ENCODE assay signal across 1 cellular context in genomic region chr14:73634333-73634833, GRCh38.
TF ChIP-seq lines count a peak whose summit lies in the region.

No MANE protein-coding gene starts in this region.

TF ChIP-seq in H1, 55 proteins besides CTCF, POLR2A, EP300 and RAD21 (continued from another document):
- TF ChIP-seq E2F6 (IDR thresholded peaks at IDR 0.05): peak; percentile 38; the same call in 1 of the 2 replicates
- TF ChIP-seq TAF7 (optimal IDR thresholded peaks at IDR 0.05; ENCODE audit: borderline replicate concordance, low read depth, low read length): no peak
- no peak for TF ChIP-seq HDAC6 (IDR thresholded peaks at IDR 0.05; ENCODE audit: low read depth, low read length)
- no peak for TF ChIP-seq SP2 (IDR thresholded peaks at IDR 0.05; ENCODE audit: low read length)
- TF ChIP-seq ATF3 (IDR thresholded peaks at IDR 0.05; ENCODE audit: insufficient read depth, low read depth, low read length): no peak
- TF ChIP-seq CBX5 (IDR thresholded peaks at IDR 0.05; ENCODE audit: low read depth, low read length): no peak
- TF ChIP-seq MAX (IDR thresholded peaks at IDR 0.05): peak; percentile 29; the same call in 1 of the 2 replicates
- peak; percentile 55; the same call in 1 of the 2 replicates for TF ChIP-seq POLR2AphosphoS5 (IDR thresholded peaks at IDR 0.05; ENCODE audit: low read depth, low read length)
- TF ChIP-seq CHD2 (IDR thresholded peaks at IDR 0.05; ENCODE audit: low read length): no peak
- no peak for TF ChIP-seq RXRA (IDR thresholded peaks at IDR 0.05; ENCODE audit: insufficient read depth, low read depth, low read length)
- TF ChIP-seq ATF2 (IDR thresholded peaks at IDR 0.05; ENCODE audit: low read length): no peak
- TF ChIP-seq ZNF274 (IDR thresholded peaks at IDR 0.05; ENCODE audit: borderline replicate concordance, extremely low read depth, low read length): no peak
- TF ChIP-seq CHD1 (IDR thresholded peaks at IDR 0.05; ENCODE audit: low read depth, low read length): no peak
- peak; percentile 40 for TF ChIP-seq NANOG (IDR thresholded peaks at IDR 0.05; ENCODE audit: insufficient read depth, low read depth, low read length, poor library complexity, severe bottlenecking)
- peak; percentile 36; the same call in 1 of the 2 replicates for TF ChIP-seq CREB1 (IDR thresholded peaks at IDR 0.05)
- no peak for TF ChIP-seq JUN (IDR thresholded peaks at IDR 0.05; ENCODE audit: low read depth, low read length)
- TF ChIP-seq KDM4A (IDR thresholded peaks at IDR 0.05; ENCODE audit: low read depth, low read length, severe bottlenecking): no peak
- no peak for TF ChIP-seq KDM5A (IDR thresholded peaks at IDR 0.05; ENCODE audit: low read length)
- peak; percentile 59 for TF ChIP-seq CTBP2 (IDR thresholded peaks at IDR 0.05; ENCODE audit: borderline replicate concordance, insufficient read depth, insufficient read length, low read length)
- no peak; the same call in 1 of the 2 replicates for TF ChIP-seq PHF8 (conservative IDR thresholded peaks at IDR 0.05; ENCODE audit: low read depth, low read length)
- TF ChIP-seq TAF1 (IDR thresholded peaks at IDR 0.05; ENCODE audit: low read depth, low read length): peak; percentile 58
- peak; percentile 47; the same call in 1 of the 2 replicates for TF ChIP-seq BACH1 (IDR thresholded peaks at IDR 0.05; ENCODE audit: low read length)
- TF ChIP-seq RBBP5 (IDR thresholded peaks at IDR 0.05; ENCODE audit: borderline replicate concordance, low read depth, low read length): peak; percentile 70; the same call in 1 of the 2 replicates
- TF ChIP-seq SP4 (IDR thresholded peaks at IDR 0.05; ENCODE audit: low read length): no peak
- no peak for TF ChIP-seq SIRT6 (IDR thresholded peaks at IDR 0.05; ENCODE audit: low read length)
- TF ChIP-seq NRF1 (IDR thresholded peaks at IDR 0.05; ENCODE audit: low read depth, low read length): no peak
- TF ChIP-seq EZH2 (IDR thresholded peaks at IDR 0.05; ENCODE audit: low read depth, low read length, severe bottlenecking): no peak
- TF ChIP-seq SUZ12 (IDR thresholded peaks at IDR 0.05; ENCODE audit: low read length): peak; percentile 25; the same call in 1 of the 2 replicates
- TF ChIP-seq HDAC2 (IDR thresholded peaks at IDR 0.05; ENCODE audit: borderline replicate concordance in 1 of 2, low read depth in 2 of 2, low read length in 2 of 2): no peak
- peak; percentile 93; the same call in 1 of the 2 replicates for TF ChIP-seq TCF12 (IDR thresholded peaks at IDR 0.05; ENCODE audit: low read depth, low read length)
- no peak for TF ChIP-seq TEAD4 (IDR thresholded peaks at IDR 0.05; ENCODE audit: low read depth, low read length)
- TF ChIP-seq USF2 (IDR thresholded peaks at IDR 0.05; ENCODE audit: low read length): no peak
